8 cellular contexts compared by ENCODE assay signal in genomic region chr12:116737774-116738657, GRCh38. TPM values are rescaled to one million over a fixed set of nuclear protein-coding genes. Genes with fewer than 3 reads are reported as not detected.
DNase-seq lines count a peak whose midpoint lies in the region; ATAC-seq, FAIRE-seq and TF ChIP-seq lines count a peak whose summit lies in the region.

A gene with protein sequence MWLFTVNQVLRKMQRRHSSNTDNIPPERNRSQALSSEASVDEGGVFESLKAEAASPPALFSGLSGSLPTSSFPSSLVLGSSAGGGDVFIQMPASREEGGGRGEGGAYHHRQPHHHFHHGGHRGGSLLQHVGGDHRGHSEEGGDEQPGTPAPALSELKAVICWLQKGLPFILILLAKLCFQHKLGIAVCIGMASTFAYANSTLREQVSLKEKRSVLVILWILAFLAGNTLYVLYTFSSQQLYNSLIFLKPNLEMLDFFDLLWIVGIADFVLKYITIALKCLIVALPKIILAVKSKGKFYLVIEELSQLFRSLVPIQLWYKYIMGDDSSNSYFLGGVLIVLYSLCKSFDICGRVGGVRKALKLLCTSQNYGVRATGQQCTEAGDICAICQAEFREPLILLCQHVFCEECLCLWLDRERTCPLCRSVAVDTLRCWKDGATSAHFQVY (plus strand): TSS chr12:116738315. CDS start chr12:116740498, 2,183 bp downstream.
A gene with protein sequence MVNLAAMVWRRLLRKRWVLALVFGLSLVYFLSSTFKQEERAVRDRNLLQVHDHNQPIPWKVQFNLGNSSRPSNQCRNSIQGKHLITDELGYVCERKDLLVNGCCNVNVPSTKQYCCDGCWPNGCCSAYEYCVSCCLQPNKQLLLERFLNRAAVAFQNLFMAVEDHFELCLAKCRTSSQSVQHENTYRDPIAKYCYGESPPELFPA (minus strand): TSS chr12:116738069. CDS start chr12:116737900, 169 bp downstream.

- peaks cover 9% of the 10 kb centered on the region for H3K4me1 ChIP-seq in keratinocyte (ENCODE audit: control insufficient read depth, extremely low read depth, insufficient read depth, low read length)

- dilution Hi-C loops in keratinocyte (cut with MboI; ENCODE audit: extremely low pct_ligation_motif_present, low sequenced_read_pairs), result no loop called here

- no peaks in the 10 kb centered on the region for H3K27me3 ChIP-seq in keratinocyte (ENCODE audit: control insufficient read depth, extremely low read depth, insufficient read depth, low read length)

- H4K20me1 ChIP-seq in keratinocyte (ENCODE audit: control insufficient read depth, extremely low read depth, insufficient read depth, low read length), result no peaks in the 10 kb centered on the region

- TF ChIP-seq CTCF in AG10803 (conservative IDR thresholded peaks at IDR 0.05; ENCODE audit: low read length) (no peak), keratinocyte (optimal IDR thresholded peaks at IDR 0.05 in 1 of 3, IDR thresholded peaks at IDR 0.05 in 1 of 3, conservative IDR thresholded peaks at IDR 0.05 in 1 of 3; ENCODE audit: extremely low read depth in 1 of 3, insufficient read depth in 2 of 3, low read length in 3 of 3) (peak in 1 of 3 experiments; percentile 11)

- H3K36me3 ChIP-seq in keratinocyte (ENCODE audit: control insufficient read depth in 2 of 2, extremely low read depth in 1 of 2, insufficient read depth in 2 of 2, low read length in 2 of 2), result peaks cover 0 to 5% of the 10 kb centered on the region in 2 experiments

- no peaks in the 10 kb centered on the region for H3K9me1 ChIP-seq in keratinocyte (ENCODE audit: control insufficient read depth, extremely low read depth, insufficient read depth, low read length)

- H3K9ac ChIP-seq in keratinocyte (ENCODE audit: control insufficient read depth, extremely low read depth, insufficient read depth, low read length), result peak within 1 kb of the TSS; percentile 85

- H2AFZ ChIP-seq in keratinocyte (ENCODE audit: control insufficient read depth, low read length), result peak within 1 kb of the TSS; percentile 97

- H3K4me2 ChIP-seq in keratinocyte (ENCODE audit: control insufficient read depth, extremely low read depth, insufficient read depth, low read depth, low read length), result peak within 1 kb of the TSS; percentile 92

- FAIRE-seq in keratinocyte (lab: Jason Lieb, UNC), result peak; percentile 85

- peak within 1 kb of the TSS; percentile 92 for H3K4me3 ChIP-seq in AG10803 (ENCODE audit: low read length)
- peak within 1 kb of the TSS; percentile 81 to 92 (median 84) for H3K4me3 ChIP-seq in keratinocyte (ENCODE audit: control insufficient read depth in 2 of 3, extremely low read depth in 1 of 3, insufficient read depth in 2 of 3, low read depth in 1 of 3, low read length in 3 of 3)

- ATAC-seq in GM19023 (IDR thresholded peaks at IDR 0.05; ENCODE audit: unreplicated experiment) (peak; percentile 99), HG03280 (IDR thresholded peaks at IDR 0.05; ENCODE audit: unreplicated experiment) (peak; percentile 98)
- peak; percentile 98 to 99 for ATAC-seq in activated CD4-positive, CD25-positive, alpha-beta regulatory T cell treated with anti-CD3 and anti-CD28 coated beads, Interleukin-2, amount 50 U/mL, for 24 hours

- H3K27ac ChIP-seq in keratinocyte (ENCODE audit: control insufficient read depth, insufficient read depth, low read length), result peak within 1 kb of the TSS; percentile 57

- H3K9me3 ChIP-seq in keratinocyte (ENCODE audit: control insufficient read depth, low read depth, low read length), result no peaks in the 10 kb centered on the region

- peaks cover 18% of the 10 kb centered on the region for H3K79me2 ChIP-seq in keratinocyte (ENCODE audit: control insufficient read depth, insufficient read depth, low read length)

- peak; percentile 99 for DNase-seq in AG10803 (ENCODE audit: low read depth)
- DNase-seq in NCI-H345 treated with DMSO at 0.1 percent for 48 hours (lab: John Stamatoyannopoulos, UW; ENCODE audit: unreplicated experiment), result peak; percentile 97
- peak; percentile 96 to 98 for DNase-seq in cerebellar nuclear complex (lab: John Stamatoyannopoulos, UW)
- peak; percentile 90 for DNase-seq in keratinocyte (ENCODE audit: low read depth, low spot score)
- peak; percentile 96 to 97 for DNase-seq in stimulated activated CD4-positive, alpha-beta T cell treated with anti-CD3 and anti-CD28 coated beads, Interleukin-15, amount 100 ng/mL, for 1 hour (ENCODE audit: low read depth in 1 of 2, low spot score in 1 of 2)

RNA-seq across cellular contexts. Expression of the first gene that starts in this region (rescaled TPM):
- polyA plus RNA-seq in keratinocyte, result 0.61 to 0.96 TPM (median 0.95 TPM) in 3 replicates
- 0.15 TPM for polyA plus RNA-seq in keratinocyte (2011; ENCODE audit: low read depth)
- 0.64 and 0.87 TPM in 2 replicates for polyA plus RNA-seq in keratinocyte (2011; cell fraction: cytosol; rRNA removed)
- polyA plus RNA-seq in keratinocyte (2011; cell fraction: nucleus; rRNA removed), result 1.2 and 1.3 TPM in 2 replicates
- polyA plus RNA-seq in keratinocyte (2012; ENCODE audit: low replicate concordance), result 0.20 and 0.83 TPM in 2 replicates
- 1.2 to 2.6 TPM (median 1.5 TPM) in 3 replicates for polyA minus RNA-seq in keratinocyte
- polyA minus RNA-seq in keratinocyte (2011; cell fraction: cytosol; rRNA and poly(A)+ RNA removed), result 1.2 TPM
- polyA minus RNA-seq in keratinocyte (2011; cell fraction: nucleus; rRNA and poly(A)+ RNA removed), result 1.8 and 2.0 TPM in 2 replicates

RNA-seq across cellular contexts. Expression of the second gene that starts in this region (rescaled TPM):
- polyA plus RNA-seq in keratinocyte, result 15.8 to 17.1 TPM (median 16.8 TPM) in 3 replicates
- 10.0 TPM for polyA plus RNA-seq in keratinocyte (2011; ENCODE audit: low read depth)
- polyA plus RNA-seq in keratinocyte (2011; cell fraction: cytosol; rRNA removed), result 18.7 and 18.9 TPM in 2 replicates
- polyA plus RNA-seq in keratinocyte (2011; cell fraction: nucleus; rRNA removed), result 10.0 and 10.6 TPM in 2 replicates
- polyA plus RNA-seq in keratinocyte (2012; ENCODE audit: low replicate concordance), result 12.8 and 21.5 TPM in 2 replicates
- 21.2 to 22.4 TPM (median 22.2 TPM) in 3 replicates for polyA minus RNA-seq in keratinocyte
- 26.9 TPM for polyA minus RNA-seq in keratinocyte (2011; cell fraction: cytosol; rRNA and poly(A)+ RNA removed)
- 10.7 and 12.4 TPM in 2 replicates for polyA minus RNA-seq in keratinocyte (2011; cell fraction: nucleus; rRNA and poly(A)+ RNA removed)

Comparison
In these comparisons a context has a peak if more than half of its experiments do, and no peak if none do; other contexts are left out.
1. Peak in every context shown above with its lines: DNase-seq, ATAC-seq, H3K4me3 ChIP-seq and H3K27ac ChIP-seq.